Comparison of ENCODE assay signal across 16 cellular contexts in the genomic region with DNA sequence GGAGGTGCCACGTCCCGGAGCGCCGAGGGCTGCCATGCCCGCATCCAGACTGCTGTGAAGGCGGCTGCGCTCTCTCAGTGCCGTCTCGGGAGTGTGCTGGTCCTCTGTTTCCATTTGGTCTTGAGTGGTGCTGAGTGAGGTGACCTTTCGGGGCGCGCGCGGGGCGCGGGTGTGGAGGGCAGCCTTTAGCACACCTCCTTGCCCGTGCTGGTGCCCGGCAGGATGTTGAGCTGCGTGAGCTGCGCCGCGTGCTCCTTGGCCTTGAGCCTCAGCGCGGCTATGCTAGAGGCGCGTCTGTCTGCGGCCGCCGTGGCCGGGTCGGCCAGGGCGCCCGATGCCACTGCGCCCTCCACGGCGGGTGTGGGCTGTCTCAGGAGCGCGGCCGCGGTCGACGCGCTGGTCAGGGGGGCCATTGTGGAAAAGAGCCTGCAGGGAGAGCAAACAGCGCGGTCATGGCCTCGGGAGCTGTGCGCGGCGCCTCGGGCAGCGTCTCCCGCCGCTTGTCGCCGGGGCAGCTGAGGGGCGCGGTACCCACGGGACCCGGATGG. TPM values are rescaled to one million over a fixed set of nuclear protein-coding genes. Genes with fewer than 3 reads are reported as not detected.
DNase-seq lines count a peak whose midpoint lies in the region; ATAC-seq and TF ChIP-seq lines count a peak whose summit lies in the region.
"Had no signal": no experiment of that assay in that cellular context is flagged by ENCODE, and none has a peak within 500 bp of the region (broad histone marks: within the 10 kb centered on the region; RNA-seq: fewer than 3 reads in every experiment).

No MANE protein-coding gene starts in this region.

- H3K4me3 ChIP-seq in mucosa of descending colon (no peak overlapping the region), subcutaneous abdominal adipose tissue (ENCODE audit: low read depth in 1 of 5, low read length in 5 of 5) (peak overlapping the region in 3 of 5 donors; percentile 3 to 31 (median 17)), aorta (ENCODE audit: low read length in 2 of 2) (no peak overlapping the region)

- H3K4me1 ChIP-seq in mucosa of descending colon (ENCODE audit: low read depth) (peaks cover 3% of the 10 kb centered on the region), subcutaneous abdominal adipose tissue (ENCODE audit: control insufficient read depth in 5 of 5, insufficient read depth in 5 of 5, low read length in 5 of 5) (peaks cover 0 to 22% (median 18%) of the 10 kb centered on the region in 5 donors), aorta (ENCODE audit: control insufficient read depth in 1 of 2, insufficient read depth in 2 of 2, low read length in 2 of 2) (no peaks in the 10 kb centered on the region)

- no peak for TF ChIP-seq CTCF in chondrocyte (IDR thresholded peaks at IDR 0.05)
- no peak for TF ChIP-seq CTCF in mucosa of descending colon (IDR thresholded peaks at IDR 0.05)

- no peaks in the 10 kb centered on the region for H3K9me3 Mint-ChIP-seq in activated CD4-positive, alpha-beta T cell treated with anti-CD3 and anti-CD28 coated beads, Interleukin-2, amount 10 ng/mL, durations not matched to agents 24 days and 14 days
- H3K9me3 Mint-ChIP-seq in chondrocyte (ENCODE audit: low read depth), result no peaks in the 10 kb centered on the region

- H3K27ac Mint-ChIP-seq in activated CD4-positive, alpha-beta T cell treated with anti-CD3 and anti-CD28 coated beads, Interleukin-2, amount 10 ng/mL, durations not matched to agents 24 days and 14 days, result no peak overlapping the region
- H3K27ac Mint-ChIP-seq in chondrocyte (ENCODE audit: unreplicated experiment), result no peak overlapping the region

- peaks cover 47% of the 10 kb centered on the region for H3K27me3 Mint-ChIP-seq in activated CD4-positive, alpha-beta T cell treated with anti-CD3 and anti-CD28 coated beads, Interleukin-2, amount 10 ng/mL, durations not matched to agents 24 days and 14 days
- H3K27me3 Mint-ChIP-seq in chondrocyte (ENCODE audit: low read depth), result peaks cover 64% of the 10 kb centered on the region

- H3K27me3 ChIP-seq in subcutaneous abdominal adipose tissue (ENCODE audit: control insufficient read depth in 5 of 5, insufficient read depth in 4 of 5, low read length in 5 of 5) (peaks cover 27 to 79% (median 57%) of the 10 kb centered on the region in 5 donors), aorta (ENCODE audit: control insufficient read depth in 1 of 2, insufficient read depth in 2 of 2, low read length in 1 of 2) (no peaks in the 10 kb centered on the region)

- ATAC-seq in mucosa of descending colon, result peak; percentile 37
- ATAC-seq in aorta (ENCODE audit: low FRiP score), result no peak

- intact Hi-C loops in activated CD4-positive, alpha-beta T cell treated with anti-CD3 and anti-CD28 coated beads, Interleukin-2, amount 10 ng/mL, durations not matched to agents 24 days and 14 days (cut with micrococcal nuclease), result no loop called here
- intact Hi-C loops in mucosa of descending colon (cut with DNase I, micrococcal nuclease), result no loop called here
- intact Hi-C loops in aorta (cut with DNase I), result no loop called here

- H3K4me3 Mint-ChIP-seq in activated CD4-positive, alpha-beta T cell treated with anti-CD3 and anti-CD28 coated beads, Interleukin-2, amount 10 ng/mL, durations not matched to agents 24 days and 14 days, result peak overlapping the region; percentile 61
- H3K4me3 Mint-ChIP-seq in chondrocyte (ENCODE audit: unreplicated experiment), result peak overlapping the region; percentile 59

- in situ Hi-C loops in ACHN (cut with HindIII; ENCODE audit: low pct_ligation_motif_present, low pct_unique_long_range_greater_than_20kb, low sequenced_read_pairs), result no loop called here

- DNase-seq in activated CD4-positive, alpha-beta T cell treated with anti-CD3 and anti-CD28 coated beads, Interleukin-2, amount 10 ng/mL, durations not matched to agents 24 days and 14 days, result peak; percentile 56
- no peak for DNase-seq in activated CD4-positive, alpha-beta T cell treated with anti-CD3 and anti-CD28 coated beads, Interleukin-2, amount 50 U/mL, for 48 hours
- DNase-seq in chondrocyte (ENCODE audit: low spot score), result no peak
- no peak for DNase-seq in mucosa of descending colon
- DNase-seq in GDM1 (lab: John Stamatoyannopoulos, UW), result no peak
- DNase-seq in ACHN, result no peak
- DNase-seq in aorta, result no peak
- DNase-seq: activated gamma-delta T cell treated with Interleukin-2 at 50 U/mL for 16 hours, cortex of kidney, DMS79 treated with DMSO at 0.1 percent for 48 hours, NCI-H1105, posterior cingulate gyrus, SK-N-SH had no signal

- peaks cover 2% of the 10 kb centered on the region for H3K36me3 Mint-ChIP-seq in activated CD4-positive, alpha-beta T cell treated with anti-CD3 and anti-CD28 coated beads, Interleukin-2, amount 10 ng/mL, durations not matched to agents 24 days and 14 days (ENCODE audit: low read depth)
- H3K36me3 Mint-ChIP-seq in chondrocyte (ENCODE audit: low read depth), result peaks cover 9% of the 10 kb centered on the region

- peaks cover 13% of the 10 kb centered on the region for H3K4me1 Mint-ChIP-seq in activated CD4-positive, alpha-beta T cell treated with anti-CD3 and anti-CD28 coated beads, Interleukin-2, amount 10 ng/mL, durations not matched to agents 24 days and 14 days
- H3K4me1 Mint-ChIP-seq in chondrocyte (ENCODE audit: low read depth), result peaks cover 28% of the 10 kb centered on the region

- WGBS in aorta, 2 donors, result 2 to 20% methylated on average over 40 to 59 of the region's 59 CpGs

- H3K9me3 ChIP-seq in mucosa of descending colon (no peaks in the 10 kb centered on the region), subcutaneous abdominal adipose tissue (ENCODE audit: control insufficient read depth in 5 of 5, low read length in 5 of 5) (no peaks in the 10 kb centered on the region), aorta (ENCODE audit: control insufficient read depth, low read length) (no peaks in the 10 kb centered on the region)
- H3K9me3 ChIP-seq: SK-N-SH, tibial nerve had no signal

- no peak overlapping the region for H3K27ac ChIP-seq in subcutaneous abdominal adipose tissue (ENCODE audit: low read depth, low read length)
- H3K27ac ChIP-seq in aorta (ENCODE audit: low read depth in 1 of 2, low read length in 2 of 2), result no peak overlapping the region
- H3K27ac ChIP-seq: tibial nerve had no signal

- no peak overlapping the region for H3K9ac ChIP-seq in subcutaneous abdominal adipose tissue (ENCODE audit: low read length in 5 of 5)
- H3K9ac ChIP-seq: SK-N-SH had no signal

- H3K36me3 ChIP-seq in mucosa of descending colon (ENCODE audit: low read depth) (no peaks in the 10 kb centered on the region), subcutaneous abdominal adipose tissue (ENCODE audit: control insufficient read depth in 5 of 5, insufficient read depth in 5 of 5, low read length in 5 of 5) (no peaks in the 10 kb centered on the region), aorta (ENCODE audit: control insufficient read depth in 1 of 2, insufficient read depth in 2 of 2, low read length in 1 of 2) (no peaks in the 10 kb centered on the region)
- H3K36me3 ChIP-seq: tibial nerve had no signal

RNA-seq across cellular contexts. Expression of gene ARX, which starts 11.2 kb away (rescaled TPM):
- total RNA-seq in activated CD4-positive, alpha-beta T cell treated with anti-CD3 and anti-CD28 coated beads, Interleukin-2, amount 10 ng/mL, durations not matched to agents 24 days and 14 days, result not detected in 2 replicates
- total RNA-seq in chondrocyte, result not detected in 3 replicates
- 1 to 10 TPM in 1 of 3 donors, under 1 TPM in 2; 0.13 to 1.0 (median 0.63) TPM for total RNA-seq in mucosa of descending colon
- not detected for total RNA-seq in aorta
- polyA plus RNA-seq in aorta, result not detected
- total RNA-seq: liver, tibial nerve had no signal
- polyA plus RNA-seq: liver, SK-N-SH had no signal

Comparison
In these comparisons a context has a peak if more than half of its experiments do, and no peak if none do; other contexts are left out.
1. H3K4me3 ChIP-seq: peak in subcutaneous abdominal adipose tissue (3 of 5); none in mucosa of descending colon (single experiment) and aorta (0 of 2).